8 cellular contexts compared by ENCODE assay signal in genomic region chr3:33218446-33219174, GRCh38. TPM values are rescaled to one million over a fixed set of nuclear protein-coding genes. Genes with fewer than 3 reads are reported as not detected.
DNase-seq lines count a peak whose midpoint lies in the region; ATAC-seq, FAIRE-seq and TF ChIP-seq lines count a peak whose summit lies in the region.

Gene SUSD5, minus strand, starts transcription at chr3:33218810. Its CDS starts 13 bp downstream, at chr3:33218797.

- H3K9ac ChIP-seq in mammary epithelial cell (ENCODE audit: insufficient read depth, low read length) (no peak within 1 kb of the TSS), HepG2 (ENCODE audit: insufficient read depth, low read depth, low read length) (no peak within 1 kb of the TSS)

- BruUV-seq in mammary epithelial cell (replicated peaks; lab: Mats Ljungman, UMichigan) = no TSS peak
- no TSS peak for BruUV-seq in HepG2 (replicated peaks; lab: Mats Ljungman, UMichigan)

- in situ Hi-C loops in mammary epithelial cell (cut with MboI; ENCODE audit: low sequenced_read_pairs in 2 of 2) (no loop called here), HepG2 (cut with HindIII; ENCODE audit: extremely low pct_ligation_motif_present, low pct_unique_long_range_greater_than_20kb) (no loop called here)

- H2AFZ ChIP-seq in mammary epithelial cell (ENCODE audit: low read depth, low read length) = peak within 1 kb of the TSS; percentile 87
- H2AFZ ChIP-seq in HepG2 (ENCODE audit: low read length) = no peak within 1 kb of the TSS

- intact Hi-C loops in mammary epithelial cell (cut with micrococcal nuclease) = no loop called here
- intact Hi-C loops in HepG2 (cut with micrococcal nuclease; ENCODE audit: unreplicated experiment) = no loop called here

- H3K4me2 ChIP-seq in mammary epithelial cell (ENCODE audit: insufficient read depth, low read depth, low read length) (peak within 1 kb of the TSS; percentile 95), HepG2 (ENCODE audit: low read depth, low read length) (no peak within 1 kb of the TSS)

- peak within 1 kb of the TSS; percentile 64 for H3K4me3 ChIP-seq in AG04450 (ENCODE audit: low read depth, low read length)
- H3K4me3 ChIP-seq in mammary epithelial cell (replicated peaks in 1 of 3; ENCODE audit: insufficient read depth in 1 of 3, low read depth in 2 of 3, low read length in 3 of 3) = peak within 1 kb of the TSS; percentile 30 to 59 (median 45)
- H3K4me3 ChIP-seq in HepG2 (replicated peaks in 1 of 3; ENCODE audit: insufficient read depth in 1 of 3, low read depth in 2 of 3, low read length in 3 of 3) = no peak within 1 kb of the TSS
- peak within 1 kb of the TSS; percentile 22 to 52 (median 43) for H3K4me3 ChIP-seq in tibial nerve

- peak; percentile 73 for FAIRE-seq in HTR-8/SVneo (lab: Jason Lieb, UNC)
- no peak for FAIRE-seq in HepG2 (lab: Jason Lieb, UNC)

- peak; percentile 44 for ATAC-seq in HepG2
- no peak for ATAC-seq in stimulated activated effector memory CD8-positive, alpha-beta T cell treated with anti-CD3 and anti-CD28 coated beads, Interleukin-12 subunit alpha, Interleukin-12 subunit beta, amount 100 ng/mL, for 72 hours
- ATAC-seq in HG03097 (IDR thresholded peaks at IDR 0.05; ENCODE audit: low FRiP score, unreplicated experiment) = no peak

- dilution Hi-C loops in mammary epithelial cell (cut with HindIII; ENCODE audit: low sequenced_read_pairs) = no loop called here

- H3K9me3 Mint-ChIP-seq in stimulated activated effector memory CD8-positive, alpha-beta T cell treated with anti-CD3 and anti-CD28 coated beads, Interleukin-12 subunit alpha, Interleukin-12 subunit beta, amount 100 ng/mL, for 72 hours = no peaks in the 10 kb centered on the region

- H3K4me3 Mint-ChIP-seq in stimulated activated effector memory CD8-positive, alpha-beta T cell treated with anti-CD3 and anti-CD28 coated beads, Interleukin-12 subunit alpha, Interleukin-12 subunit beta, amount 100 ng/mL, for 72 hours = no peak within 1 kb of the TSS

- H3K27ac Mint-ChIP-seq in stimulated activated effector memory CD8-positive, alpha-beta T cell treated with anti-CD3 and anti-CD28 coated beads, Interleukin-12 subunit alpha, Interleukin-12 subunit beta, amount 100 ng/mL, for 72 hours = no peak within 1 kb of the TSS

- no peak for TF ChIP-seq RAD21 in HepG2 (CRISPR knock-in tag; IDR thresholded peaks at IDR 0.05)

- H3K9me3 ChIP-seq in AG04450 (ENCODE audit: control insufficient read depth, insufficient read depth, low read length) (no peaks in the 10 kb centered on the region), mammary epithelial cell (replicated peaks; ENCODE audit: insufficient read depth, low read length) (no peaks in the 10 kb centered on the region), HepG2 (ENCODE audit: low read length) (no peaks in the 10 kb centered on the region), tibial nerve (no peaks in the 10 kb centered on the region)

- H3K4me1 Mint-ChIP-seq in stimulated activated effector memory CD8-positive, alpha-beta T cell treated with anti-CD3 and anti-CD28 coated beads, Interleukin-12 subunit alpha, Interleukin-12 subunit beta, amount 100 ng/mL, for 72 hours = peaks cover 6% of the 10 kb centered on the region

- H3K4me1 ChIP-seq in mammary epithelial cell (ENCODE audit: insufficient read depth, low read length) = peaks cover 8% of the 10 kb centered on the region
- no peaks in the 10 kb centered on the region for H3K4me1 ChIP-seq in HepG2 (ENCODE audit: insufficient read depth, low read length)
- H3K4me1 ChIP-seq in tibial nerve = peaks cover 0 to 17% (median 11%) of the 10 kb centered on the region in 4 donors

- H3K79me2 ChIP-seq in mammary epithelial cell (ENCODE audit: insufficient read depth, low read length) (no peaks in the 10 kb centered on the region), HepG2 (ENCODE audit: insufficient read depth, low read length) (no peaks in the 10 kb centered on the region)

- H3K27ac ChIP-seq in AG04450 (ENCODE audit: low read depth, low read length) (no peak within 1 kb of the TSS), mammary epithelial cell (ENCODE audit: insufficient read depth, low read depth, low read length) (no peak within 1 kb of the TSS), HepG2 (ENCODE audit: extremely low read length, insufficient read depth, low read length) (no peak within 1 kb of the TSS), tibial nerve (peak within 1 kb of the TSS in 1 of 4 donors; percentile 22)

- POLR2A ChIA-PET in AG04450 (lab: Yijun Ruan, JAX) = no interaction called here
- POLR2A ChIA-PET in HepG2 (lab: Yijun Ruan, JAX) = no interaction called here

- DNase-seq in AG04450 (ENCODE audit: low read depth, low spot score) (no peak), HTR-8/SVneo (ENCODE audit: insufficient read length, low spot score) (peak; percentile 60), mammary epithelial cell (peak; percentile 65), HepG2 (ENCODE audit: low spot score) (no peak), tibial nerve (ENCODE audit: low spot score in 2 of 2) (no peak), middle frontal gyrus (ENCODE audit: extremely low spot score, low spot score) (no peak)
- DNase-seq in stimulated activated effector memory CD8-positive, alpha-beta T cell treated with anti-CD3 and anti-CD28 coated beads, Interleukin-12 subunit alpha, Interleukin-12 subunit beta, amount 100 ng/mL, for 72 hours (ENCODE audit: low spot score in 2 of 2) = no peak

- H4K20me1 ChIP-seq in mammary epithelial cell (ENCODE audit: insufficient read depth, low read length) (no peaks in the 10 kb centered on the region), HepG2 (ENCODE audit: insufficient read depth, low read length) (no peaks in the 10 kb centered on the region)

- CTCF ChIA-PET in AG04450 (lab: Charles Lee) = no interaction called here
- CTCF ChIA-PET in mammary epithelial cell (lab: Charles Lee; ENCODE audit: low non-redundant PET) = no interaction called here
- CTCF ChIA-PET in HepG2 (lab: Yijun Ruan, JAX; ENCODE audit: low intra/inter-chr PET ratio, low total read pairs) = no interaction called here

- no peaks in the 10 kb centered on the region for H3K36me3 Mint-ChIP-seq in stimulated activated effector memory CD8-positive, alpha-beta T cell treated with anti-CD3 and anti-CD28 coated beads, Interleukin-12 subunit alpha, Interleukin-12 subunit beta, amount 100 ng/mL, for 72 hours

- no peaks in the 10 kb centered on the region for H3K36me3 ChIP-seq in mammary epithelial cell (ENCODE audit: insufficient read depth, low read length)
- H3K36me3 ChIP-seq in HepG2 (replicated peaks in 1 of 2; ENCODE audit: control insufficient read depth in 1 of 2, insufficient read depth in 2 of 2, low read length in 2 of 2) = no peaks in the 10 kb centered on the region
- no peaks in the 10 kb centered on the region for H3K36me3 ChIP-seq in tibial nerve

- TF ChIP-seq EP300 in HepG2 (IDR thresholded peaks at IDR 0.05; ENCODE audit: low read depth in 2 of 2, low read length in 2 of 2) (no peak), HepG2 (CRISPR knock-in tag; IDR thresholded peaks at IDR 0.05; ENCODE audit: borderline replicate concordance) (no peak), tibial nerve (IDR thresholded peaks at IDR 0.05) (no peak)

- TF ChIP-seq CTCF in AG04450 (IDR thresholded peaks at IDR 0.05; ENCODE audit: low read depth, low read length) (no peak), mammary epithelial cell (conservative IDR thresholded peaks at IDR 0.05 in 1 of 2, IDR thresholded peaks at IDR 0.05 in 1 of 2; ENCODE audit: extremely low read depth in 1 of 2, insufficient read depth in 1 of 2, low read depth in 1 of 2, low read length in 2 of 2) (no peak), HepG2 (CRISPR knock-in tag; IDR thresholded peaks at IDR 0.05) (no peak), tibial nerve (IDR thresholded peaks at IDR 0.05) (no peak)

- H3K27me3 ChIP-seq in AG04450 (ENCODE audit: control insufficient read depth, insufficient read depth, low read length) = peaks cover 10% of the 10 kb centered on the region
- peaks cover 19% of the 10 kb centered on the region for H3K27me3 ChIP-seq in mammary epithelial cell (ENCODE audit: insufficient read depth, low read length)
- peaks cover 2 to 31% of the 10 kb centered on the region in 2 experiments for H3K27me3 ChIP-seq in HepG2 (ENCODE audit: control insufficient read depth in 1 of 2, insufficient read depth in 2 of 2, low read length in 2 of 2)
- H3K27me3 ChIP-seq in tibial nerve = peaks cover 0 to 26% of the 10 kb centered on the region in 2 donors

- 2% methylated on average over 29 of the region's 90 CpGs for WGBS in mammary epithelial cell (ENCODE audit: low coverage, missing lambda C conversion rate)
- WGBS in HepG2 (ENCODE audit: low lambda C conversion rate) = 55% methylated on average over 26 of the region's 90 CpGs
- 0 to 1% methylated on average over 15 to 38 of the region's 90 CpGs for WGBS in tibial nerve, 2 donors

- TF ChIP-seq POLR2A in HepG2 (IDR thresholded peaks at IDR 0.05; ENCODE audit: insufficient read depth in 1 of 2, low read depth in 2 of 2, low read length in 2 of 2) (no peak), tibial nerve (IDR thresholded peaks at IDR 0.05) (no peak)

RNA-seq across cellular contexts. Expression of gene SUSD5, which starts in this region (rescaled TPM):
- polyA plus RNA-seq in AG04450 (2011; rRNA removed) (1.8 TPM in 2 replicates), mammary epithelial cell (0.36 TPM), HepG2 (2011; rRNA removed) (not detected in 2 replicates)
- polyA minus RNA-seq in AG04450 (2011; rRNA and poly(A)+ RNA removed) = 1.8 and 2.4 TPM in 2 replicates
- total RNA-seq in mammary epithelial cell (1 to 10 TPM in 1 of 2 donors, under 1 TPM in 1; 0.33 to 1.4 TPM), HepG2 (2016; rRNA removed; fragmentation: Illumina TruSeq; extraction: Trizol) (not detected in 2 replicates), tibial nerve (10 to 100 TPM in 1 of 4 donors, 1 to 10 TPM in 2, under 1 TPM in 1; 0.90 to 12.6 (median 4.3) TPM)
- 0.67 TPM for polyA minus RNA-seq in mammary epithelial cell
- not detected in 2 replicates for total RNA-seq in HepG2 (2016; cell fraction: cytosol; rRNA removed; fragmentation: Illumina TruSeq; extraction: Trizol; ENCODE audit: low read depth)
- not detected in 2 replicates for total RNA-seq in HepG2 (2016; cell fraction: insoluble cytoplasmic fraction; rRNA removed; fragmentation: Illumina TruSeq; extraction: Trizol)
- not detected in 2 replicates for total RNA-seq in HepG2 (2016; cell fraction: membrane; rRNA removed; fragmentation: Illumina TruSeq; extraction: Trizol)
- total RNA-seq in HepG2 (2016; cell fraction: nucleus; rRNA removed; fragmentation: Illumina TruSeq; extraction: Trizol) = not detected in 2 replicates
- not detected in 2 replicates for polyA plus RNA-seq in HepG2 (2011; cell fraction: cytosol; rRNA removed)
- polyA plus RNA-seq in HepG2 (2011; cell fraction: nucleus; rRNA removed) = not detected in 2 replicates
- not detected in 2 replicates for polyA plus RNA-seq in HepG2 (2012)
- not detected in 2 replicates for polyA plus RNA-seq in HepG2 (2016; cell fraction: cytosol; fragmentation: Illumina TruSeq; extraction: Trizol; ENCODE audit: low read depth)
- not detected in 2 replicates for polyA plus RNA-seq in HepG2 (2016; cell fraction: insoluble cytoplasmic fraction; fragmentation: Illumina TruSeq; extraction: Trizol; ENCODE audit: low read depth)
- polyA plus RNA-seq in HepG2 (2016; cell fraction: membrane; fragmentation: Illumina TruSeq; extraction: Trizol; ENCODE audit: low read depth) = not detected in 2 replicates
- not detected in 2 replicates for polyA plus RNA-seq in HepG2 (2016; cell fraction: nucleus; fragmentation: Illumina TruSeq; extraction: Trizol; ENCODE audit: insufficient read depth, low read depth)
- not detected in 2 replicates for polyA minus RNA-seq in HepG2 (2011; rRNA and poly(A)+ RNA removed; ENCODE audit: low replicate concordance)
- polyA minus RNA-seq in HepG2 (2011; cell fraction: cytosol; rRNA and poly(A)+ RNA removed) = not detected in 2 replicates
- not detected in 2 replicates for polyA minus RNA-seq in HepG2 (2011; cell fraction: nucleus; rRNA and poly(A)+ RNA removed)

Comparison
In these comparisons a context has a peak if more than half of its experiments do, and no peak if none do; other contexts are left out.
1. Peak in ATAC-seq in HepG2; RNA of the gene not detected or under 1 TPM.
2. DNase-seq: peak in HTR-8/SVneo (single experiment) and mammary epithelial cell (single experiment); none in AG04450 (single experiment), HepG2 (single experiment), tibial nerve (0 of 2), stimulated activated effector memory CD8-positive, alpha-beta T cell treated with anti-CD3 and anti-CD28 coated beads, Interleukin-12 subunit alpha, Interleukin-12 subunit beta, amount 100 ng/mL, for 72 hours (0 of 2) and middle frontal gyrus (single experiment).
3. H3K4me3 ChIP-seq: peak in AG04450 (single experiment), mammary epithelial cell (3 of 3) and tibial nerve (4 of 4); none in HepG2 (0 of 3).